ENCODE assay signal across 22 cellular contexts in the genomic region with DNA sequence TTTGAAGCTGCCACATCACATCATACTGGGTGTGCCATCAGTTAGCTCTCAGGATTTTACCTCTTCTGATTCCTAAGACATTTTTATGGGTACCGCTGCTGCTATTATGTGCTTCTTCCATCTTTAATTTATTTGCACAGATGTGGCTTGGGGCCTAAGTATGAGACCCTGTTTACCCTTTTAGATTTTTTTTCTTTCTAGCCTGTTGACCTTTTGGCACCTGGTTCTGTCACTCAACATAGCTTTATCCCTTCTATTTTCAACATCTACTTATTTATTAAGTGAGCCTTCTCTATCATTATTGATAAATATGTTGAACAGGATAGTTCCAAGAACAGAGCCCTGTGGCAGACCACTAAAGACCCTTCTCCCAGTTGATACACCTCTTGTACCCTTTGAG. TPM values are rescaled to one million over a fixed set of nuclear protein-coding genes. Genes with fewer than 3 reads are reported as not detected.
DNase-seq lines count a peak whose midpoint lies in the region; TF ChIP-seq lines count a peak whose summit lies in the region.
"Had no signal": no experiment of that assay in that cellular context is flagged by ENCODE, and none has a peak within 500 bp of the region (broad histone marks: within the 10 kb centered on the region; RNA-seq: fewer than 3 reads in every experiment).

No MANE protein-coding gene starts in this region.

- H3K9me3 Mint-ChIP-seq in CD14-positive monocyte (no peaks in the 10 kb centered on the region), immature natural killer cell (no peaks in the 10 kb centered on the region)
- H3K9me3 Mint-ChIP-seq: GM23338 had no signal

- intact Hi-C loops in CD14-positive monocyte (cut with micrococcal nuclease): no loop called here

- H3K27ac Mint-ChIP-seq in CD14-positive monocyte: peak overlapping the region; percentile 26 to 87 (median 52)
- peak overlapping the region; percentile 7 to 90 (median 72) for H3K27ac Mint-ChIP-seq in immature natural killer cell
- H3K27ac Mint-ChIP-seq: GM23338 had no signal

- H3K9me2 ChIP-seq in Loucy (replicated peaks; ENCODE audit: low read depth, low read length): no peaks in the 10 kb centered on the region

- peaks cover 21 to 26% of the 10 kb centered on the region in 2 donors for H3K36me3 Mint-ChIP-seq in CD14-positive monocyte
- peaks cover 0 to 5% (median under 1%) of the 10 kb centered on the region in 3 donors for H3K36me3 Mint-ChIP-seq in immature natural killer cell

- H3K27me3 ChIP-seq in Loucy (ENCODE audit: insufficient read depth, low read length, poor library complexity, severe bottlenecking): no peaks in the 10 kb centered on the region
- H3K27me3 ChIP-seq in neutrophil: no peaks in the 10 kb centered on the region
- H3K27me3 ChIP-seq: Peyer's patch had no signal

- TF ChIP-seq CTCF in CD14-positive monocyte (IDR thresholded peaks at IDR 0.05) (no peak), Loucy (conservative IDR thresholded peaks at IDR 0.05; ENCODE audit: low read length) (no peak), neutrophil (IDR thresholded peaks at IDR 0.05) (no peak)

- H3K4me3 Mint-ChIP-seq in CD14-positive monocyte (no peak overlapping the region), immature natural killer cell (peak overlapping the region in 2 of 5 donors; percentile 14 to 22)
- H3K4me3 Mint-ChIP-seq: GM23338 had no signal

- peaks cover 56% of the 10 kb centered on the region for H4K20me1 ChIP-seq in Loucy (ENCODE audit: insufficient read depth, low read length, poor library complexity, severe bottlenecking)

- DNase-seq in CD14-positive monocyte (ENCODE audit: low spot score) (no peak), immature natural killer cell (no peak), NCI-H2029 treated with DMSO at 0.1 percent for 48 hours (lab: John Stamatoyannopoulos, UW) (no peak), NCI-H345 (lab: John Stamatoyannopoulos, UW) (no peak), NCI-H2196 (lab: John Stamatoyannopoulos, UW; ENCODE audit: unreplicated experiment) (no peak)
- no peak for DNase-seq in stimulated activated naive CD4-positive, alpha-beta T cell (lab: John Stamatoyannopoulos, UW)
- DNase-seq: AML-193, Caco-2, DND-41, NCI-H1092, NCI-H1436, NCI-H187 treated with DMSO at 0.1 percent for 48 hours, NCI-H226, NCI-H524, NCI-H774, Peyer's patch had no signal

- H2AFZ ChIP-seq in Loucy (ENCODE audit: low read length): no peak overlapping the region
- H2AFZ ChIP-seq: GM23338 had no signal

- H3F3A ChIP-seq in Loucy (ENCODE audit: low read depth): 0 out of 2 replicates have a peak, but pooled peaks cover 5% of the 10 kb centered on the region

- peaks cover 100% of the 10 kb centered on the region for H3K79me2 ChIP-seq in Loucy (ENCODE audit: insufficient read depth, low read length)

- H3K27me3 Mint-ChIP-seq in CD14-positive monocyte (ENCODE audit: low read depth in 3 of 3) (no peaks in the 10 kb centered on the region), immature natural killer cell (ENCODE audit: low read depth in 3 of 3) (peaks cover 0 to 2% (median 2%) of the 10 kb centered on the region in 3 donors)

- H3K4me2 ChIP-seq in Loucy (ENCODE audit: low read depth, low read length, poor library complexity, severe bottlenecking): peak overlapping the region; percentile 69
- H3K4me2 ChIP-seq: GM23338 had no signal

- peak overlapping the region; percentile 37 for H3K9ac ChIP-seq in Loucy (ENCODE audit: low read depth, low read length, poor library complexity, severe bottlenecking)

- no peaks in the 10 kb centered on the region for H3K9me3 ChIP-seq in Loucy (ENCODE audit: insufficient read depth, low read depth, low read length)
- no peaks in the 10 kb centered on the region for H3K9me3 ChIP-seq in neutrophil
- H3K9me3 ChIP-seq: Caco-2, HAP-1, Peyer's patch had no signal

- peak overlapping the region; percentile 74 for H3K27ac ChIP-seq in neutrophil
- H3K27ac ChIP-seq: C4-2B had no signal

- H3K4me1 Mint-ChIP-seq in CD14-positive monocyte (peaks cover 65% of the 10 kb centered on the region), immature natural killer cell (peaks cover 78 to 94% of the 10 kb centered on the region in 2 donors)

- H3K4me1 ChIP-seq in Loucy (ENCODE audit: insufficient read depth, low read length, poor library complexity, severe bottlenecking) (peaks cover 70% of the 10 kb centered on the region), neutrophil (ENCODE audit: control insufficient read depth in 1 of 2, insufficient read depth in 1 of 2, low read depth in 1 of 2, low read length in 1 of 2) (peaks cover 36 to 55% of the 10 kb centered on the region in 2 experiments)
- H3K4me1 ChIP-seq: HAP-1 had no signal

- H3K36me3 ChIP-seq in Loucy (ENCODE audit: insufficient read depth, low read length): peaks cover 11% of the 10 kb centered on the region; the same call in 1 of the 2 replicates
- peaks cover 9% of the 10 kb centered on the region for H3K36me3 ChIP-seq in neutrophil

- no peak overlapping the region for H3K4me3 ChIP-seq in Loucy (ENCODE audit: low read length, poor library complexity, severe bottlenecking)
- H3K4me3 ChIP-seq in neutrophil (ENCODE audit: low read depth in 1 of 2, low read length in 1 of 2): no peak overlapping the region
- H3K4me3 ChIP-seq: GM12878, GM23338, HAP-1, Peyer's patch had no signal

RNA-seq across cellular contexts. Expression of a gene that starts 57.0 kb away (rescaled TPM):
- polyA plus RNA-seq in CD14-positive monocyte (1 to 10 TPM in 1 of 2 donors, under 1 TPM in 1; 0.79 to 1.4 TPM), immature natural killer cell (1 to 10 TPM in 1 of 3 donors, under 1 TPM in 1, not detected in 1; 0.16 to 1.2 TPM)
